8 cellular contexts compared by ENCODE assay signal in genomic region chr20:34876161-34877001, GRCh38. TPM values are rescaled to one million over a fixed set of nuclear protein-coding genes. Genes with fewer than 3 reads are reported as not detected.
DNase-seq lines count a peak whose midpoint lies in the region; ATAC-seq, FAIRE-seq and TF ChIP-seq lines count a peak whose summit lies in the region.

Gene ACSS2 (plus strand): TSS chr20:34876612. CDS start chr20:34876646, 34 bp downstream.

- H3K27me3 ChIP-seq in ascending aorta: no peaks in the 10 kb centered on the region
- no peaks in the 10 kb centered on the region for H3K27me3 ChIP-seq in right cardiac atrium (ENCODE audit: control insufficient read depth, insufficient read depth)

- no peaks in the 10 kb centered on the region for H3K9me3 Mint-ChIP-seq in T-helper 2 cell treated with Interferon-gamma antibody and Interleukin-4, amounts not matched to agents 5 μg/mL and 100 μg/mL, for 36 hours

- no peaks in the 10 kb centered on the region for H3K27me3 Mint-ChIP-seq in T-helper 2 cell treated with Interferon-gamma antibody and Interleukin-4, amounts not matched to agents 5 μg/mL and 100 μg/mL, for 36 hours (ENCODE audit: low read depth)

- peak within 1 kb of the TSS; percentile 88 for H3K27ac Mint-ChIP-seq in T-helper 2 cell treated with Interferon-gamma antibody and Interleukin-4, amounts not matched to agents 5 μg/mL and 100 μg/mL, for 36 hours

- H3K4me1 Mint-ChIP-seq in T-helper 2 cell treated with Interferon-gamma antibody and Interleukin-4, amounts not matched to agents 5 μg/mL and 100 μg/mL, for 36 hours (ENCODE audit: low read depth): peaks cover 54% of the 10 kb centered on the region

- H3K4me1 ChIP-seq in ascending aorta (peaks cover 0 to 22% of the 10 kb centered on the region in 2 donors), right cardiac atrium (ENCODE audit: control insufficient read depth, insufficient read depth, low read length) (peaks cover 7% of the 10 kb centered on the region)

- intact Hi-C loops in ascending aorta (cut with DNase I): loop anchor here (1.0 to 5.0 kb wide), 5 partner anchors 31 to 217 kb away; no protein-coding TSS in a partner anchor
- intact Hi-C loops in right cardiac atrium (cut with DNase I): no loop called here

- peak within 1 kb of the TSS; percentile 91 to 97 for H3K27ac ChIP-seq in ascending aorta
- H3K27ac ChIP-seq in right cardiac atrium (ENCODE audit: low read length): peak within 1 kb of the TSS; percentile 90

- ATAC-seq in HG02870 (IDR thresholded peaks at IDR 0.05; ENCODE audit: unreplicated experiment) (peak; percentile 58), right cardiac atrium (peak; percentile 93)

- DNase-seq in NCI-H187 (lab: John Stamatoyannopoulos, UW) (peak; percentile 86 to 97), ascending aorta (ENCODE audit: low spot score in 2 of 2) (peak; percentile 98 to 100), right cardiac atrium (peak; percentile 99 to 100 (median 100)), pulmonary artery endothelial cell (ENCODE audit: low read depth, low spot score) (peak; percentile 93), urothelium cell line (ENCODE audit: low spot score) (peak; percentile 97)
- peak; percentile 96 for DNase-seq in T-helper 2 cell treated with Interferon-gamma antibody and Interleukin-4, amounts not matched to agents 5 μg/mL and 100 μg/mL, for 36 hours (ENCODE audit: low spot score)

- H3K36me3 ChIP-seq in ascending aorta: no peaks in the 10 kb centered on the region

- FAIRE-seq in urothelium cell line (lab: Jason Lieb, UNC): peak; percentile 94

- H3K4me3 Mint-ChIP-seq in T-helper 2 cell treated with Interferon-gamma antibody and Interleukin-4, amounts not matched to agents 5 μg/mL and 100 μg/mL, for 36 hours: peak within 1 kb of the TSS; percentile 97

- WGBS in right cardiac atrium: under 1% methylated on average over 61 of the region's 61 CpGs

- peak within 1 kb of the TSS; percentile 67 for H3K4me3 ChIP-seq in GM12875 (ENCODE audit: low read depth, low read length)
- H3K4me3 ChIP-seq in ascending aorta: peak within 1 kb of the TSS; percentile 97 to 99
- peak within 1 kb of the TSS; percentile 82 for H3K4me3 ChIP-seq in right cardiac atrium (ENCODE audit: low read length)

- H3K9me3 ChIP-seq in ascending aorta (no peaks in the 10 kb centered on the region), right cardiac atrium (ENCODE audit: control insufficient read depth, low read length) (no peaks in the 10 kb centered on the region)

- TF ChIP-seq CTCF in GM12875 (IDR thresholded peaks at IDR 0.05; ENCODE audit: borderline replicate concordance, insufficient read depth, low read depth, low read length) (no peak), ascending aorta (IDR thresholded peaks at IDR 0.05) (no peak)

- peaks cover 3% of the 10 kb centered on the region for H3K36me3 Mint-ChIP-seq in T-helper 2 cell treated with Interferon-gamma antibody and Interleukin-4, amounts not matched to agents 5 μg/mL and 100 μg/mL, for 36 hours (ENCODE audit: low read depth)

RNA-seq across cellular contexts. Expression of gene ACSS2, which starts in this region (rescaled TPM):
- total RNA-seq in ascending aorta (156 TPM), right cardiac atrium (10 to 100 TPM; 61.8 to 79.8 (median 69.5) TPM), pulmonary artery endothelial cell (41.9 and 57.6 TPM in 2 replicates)
- 74.6 TPM for polyA plus RNA-seq in right cardiac atrium

Comparison
In these comparisons a context has a peak if more than half of its experiments do, and no peak if none do; other contexts are left out.
1. Peak in every context shown above with its lines: DNase-seq, ATAC-seq, H3K4me3 ChIP-seq and H3K27ac ChIP-seq.